In the genomic region with DNA sequence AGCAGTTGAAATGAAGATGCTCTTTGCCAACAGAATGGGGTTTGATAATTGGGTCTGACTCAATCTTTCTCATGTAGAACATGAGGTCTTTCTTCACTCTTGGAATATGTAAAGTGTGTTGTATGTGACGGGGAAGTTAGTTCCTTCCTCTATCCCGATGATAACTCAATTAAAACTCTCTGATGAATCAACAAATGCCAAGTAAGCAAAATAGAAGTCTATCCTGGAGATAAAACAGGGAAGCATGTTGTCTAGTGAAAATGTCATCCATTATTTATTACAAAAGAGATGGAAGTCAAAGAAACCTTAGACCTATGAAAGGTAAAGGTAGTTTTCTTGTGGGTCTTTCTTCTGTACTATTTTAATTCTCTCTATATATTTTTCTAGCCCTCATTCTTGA, we compare ENCODE assay signal across 28 cellular contexts.
"Had no signal": no experiment of that assay in that cellular context is flagged by ENCODE, and none has a peak within 500 bp of the region (broad histone marks: within the 10 kb centered on the region; RNA-seq: fewer than 3 reads in every experiment).

No MANE protein-coding gene starts in this region.

- H3K27ac ChIP-seq: neural progenitor cell, ovary, parathyroid adenoma, psoas muscle, skin epidermis, spleen, suprapubic skin, testis, tibial artery, transverse colon, upper lobe of right lung, uterus had no signal

- H3K4me3 ChIP-seq: neural progenitor cell, ovary, psoas muscle, skin epidermis, smooth muscle cell, spleen, suprapubic skin, testis, tibial artery, transverse colon, upper lobe of right lung, uterus had no signal

- DNase-seq: natural killer cell; occipital lobe; ovary; posterior cingulate gyrus; psoas muscle; right cardiac atrium; spleen; stimulated activated CD4-positive, alpha-beta T cell treated with anti-CD3 and anti-CD28 coated beads, Interleukin-12 subunit alpha, Interleukin-12 subunit beta, amount 100 ng/mL, for 4 hours; stimulated activated CD4-positive, alpha-beta T cell treated with anti-CD3 and anti-CD28 coated beads, Interleukin-1b, Interleukin-23, amount 100 ng/mL, for 48 hours; stimulated activated CD4-positive, alpha-beta T cell treated with anti-CD3 and anti-CD28 coated beads, Interleukin-4, amount 100 ng/mL, for 1 hour; stimulated activated CD4-positive, alpha-beta T cell treated with anti-CD3 and anti-CD28 coated beads, Interleukin-4, amount 100 ng/mL, for 4 hours; stimulated activated CD8-positive, alpha-beta memory T cell treated with anti-CD3 and anti-CD28 coated beads, Interleukin-4, amount 100 ng/mL, for 48 hours; stimulated activated naive CD4-positive, alpha-beta T cell; stimulated activated naive CD8-positive, alpha-beta T cell treated with anti-CD3 and anti-CD28 coated beads, Interleukin-15, amount 100 ng/mL, for 72 hours; stimulated activated naive CD8-positive, alpha-beta T cell treated with anti-CD3 and anti-CD28 coated beads, Interleukin-15, Interleukin-2, amounts not matched to agents 100 U/mL and 50 U/mL, for 24 hours; substantia nigra; testis; tibial artery; transverse colon; upper lobe of right lung; uterus had no signal

- H3K27me3 ChIP-seq: neural progenitor cell, ovary, spleen, suprapubic skin, testis, tibial artery, transverse colon, upper lobe of right lung, uterus had no signal

- H3K79me2 ChIP-seq: parathyroid adenoma had no signal

- H3K9me3 ChIP-seq: ovary, psoas muscle, spleen, suprapubic skin, testis, tibial artery, transverse colon, upper lobe of right lung, uterus had no signal

- H3K36me3 ChIP-seq: neural progenitor cell, ovary, spleen, suprapubic skin, tibial artery, transverse colon, upper lobe of right lung, uterus had no signal

- H3K4me2 ChIP-seq: neural progenitor cell, smooth muscle cell had no signal

- ATAC-seq: natural killer cell; psoas muscle; right cardiac atrium; sciatic nerve; stimulated activated memory B cell treated with anti-CD40 and anti-IgM and Interleukin-4, amounts not matched to agents 10 μg/mL and 1 μg/mL and 100 μg/mL, for 72 hours; stimulated activated naive CD8-positive, alpha-beta T cell treated with anti-CD3 and anti-CD28 coated beads, Interleukin-15, amount 100 ng/mL, for 72 hours; stimulated activated naive CD8-positive, alpha-beta T cell treated with anti-CD3 and anti-CD28 coated beads, Interleukin-15, Interleukin-2, amounts not matched to agents 100 U/mL and 50 U/mL, for 24 hours; upper lobe of right lung had no signal

- H3K9ac ChIP-seq: neural progenitor cell, parathyroid adenoma had no signal

- H3K4me1 ChIP-seq: neural progenitor cell, parathyroid adenoma, spleen, suprapubic skin, testis, tibial artery, upper lobe of right lung, uterus had no signal

- H2AFZ ChIP-seq: neural progenitor cell, parathyroid adenoma had no signal
